ENCODE assay signal across 22 cellular contexts in genomic region chr6:43609402-43609801, GRCh38. TPM values are rescaled to one million over a fixed set of nuclear protein-coding genes. Genes with fewer than 3 reads are reported as not detected.
"Had no signal": no experiment of that assay in that cellular context is flagged by ENCODE, and none has a peak within 500 bp of the region (broad histone marks: within the 10 kb centered on the region; RNA-seq: fewer than 3 reads in every experiment).

No MANE protein-coding gene starts in this region.

- FAIRE-seq: endometrium had no signal

- DNase-seq: activated CD4-positive, alpha-beta T cell treated with anti-CD3 and anti-CD28 coated beads, Interleukin-2, amount 10 ng/mL, durations not matched to agents 7 days and 5 days; activated CD8-positive, alpha-beta T cell treated with anti-CD3 and anti-CD28 coated beads, Interleukin-2, amount 10 ng/mL, durations not matched to agents 7 days and 5 days; activated naive CD4-positive, alpha-beta T cell treated with Interleukin-2 at 50 U/mL for 16 hours; activated naive CD8-positive, alpha-beta T cell treated with anti-CD3 and anti-CD28 coated beads for 36 hours; amygdala; effector CD4-positive, alpha-beta T cell; immature natural killer cell; kidney glomerular epithelial cell; left lung; naive thymus-derived CD4-positive, alpha-beta T cell; occipital lobe; retina; sigmoid colon; stimulated activated CD4-positive, alpha-beta T cell treated with anti-CD3 and anti-CD28 coated beads, Interleukin-2, amount 100 ng/mL, for 48 hours; stimulated activated CD8-positive, alpha-beta memory T cell treated with anti-CD3 and anti-CD28 coated beads, Interleukin-4, amount 100 ng/mL, for 48 hours; stimulated activated naive CD4-positive, alpha-beta T cell treated with Interleukin-2 at 50 U/mL for 16 hours; T1000; thyroid gland had no signal

- H3K27ac ChIP-seq: cardiac muscle cell, left lung, sigmoid colon, thyroid gland had no signal

- H3K9me3 ChIP-seq: left lung, sigmoid colon, thyroid gland had no signal

- H3K4me1 ChIP-seq: sigmoid colon, thyroid gland had no signal

- ATAC-seq: activated CD8-positive, alpha-beta T cell treated with anti-CD3 and anti-CD28 coated beads, Interleukin-2, amount 10 ng/mL, durations not matched to agents 7 days and 5 days; naive thymus-derived CD4-positive, alpha-beta T cell had no signal

- H3K4me3 ChIP-seq: cardiac muscle cell, left lung, lung, sigmoid colon, thyroid gland had no signal

- H3K27me3 ChIP-seq: cardiac muscle cell, left lung, sigmoid colon, thyroid gland had no signal

RNA-seq across cellular contexts. Expression of gene RSPH9, which starts 35.4 kb away (rescaled TPM):
- total RNA-seq: activated CD4-positive, alpha-beta T cell treated with anti-CD3 and anti-CD28 coated beads, Interleukin-2, amount 10 ng/mL, durations not matched to agents 7 days and 5 days; activated CD8-positive, alpha-beta T cell treated with anti-CD3 and anti-CD28 coated beads, Interleukin-2, amount 10 ng/mL, durations not matched to agents 7 days and 5 days; activated naive CD8-positive, alpha-beta T cell treated with anti-CD3 and anti-CD28 coated beads for 36 hours; epithelial cell of proximal tubule; naive thymus-derived CD4-positive, alpha-beta T cell had no signal
